In genomic region chr16:85662976-85663830, GRCh38 we compare ENCODE assay signal across 17 cellular contexts. TPM values are rescaled to one million over a fixed set of nuclear protein-coding genes. Genes with fewer than 3 reads are reported as not detected.
DNase-seq lines count a peak whose midpoint lies in the region; ATAC-seq, FAIRE-seq and TF ChIP-seq lines count a peak whose summit lies in the region.
"Had no signal": no experiment of that assay in that cellular context is flagged by ENCODE, and none has a peak within 500 bp of the region (broad histone marks: within the 10 kb centered on the region; RNA-seq: fewer than 3 reads in every experiment).

No MANE protein-coding gene starts in this region.

- H3K9me3 ChIP-seq in H1 (ENCODE audit: insufficient read depth in 2 of 2, low read depth in 1 of 2, low read length in 1 of 2), result no peaks in the 10 kb centered on the region
- no peaks in the 10 kb centered on the region for H3K9me3 ChIP-seq in neural cell (ENCODE audit: low read length)
- H3K9me3 ChIP-seq in gastrocnemius medialis, result no peaks in the 10 kb centered on the region
- H3K9me3 ChIP-seq in testis, result no peaks in the 10 kb centered on the region
- H3K9me3 ChIP-seq: SJCRH30 had no signal

- H3K23me2 ChIP-seq in H1 (ENCODE audit: low read depth, low read length), result no peaks in the 10 kb centered on the region

- H3K23ac ChIP-seq in H1 (ENCODE audit: insufficient read length), result no peak overlapping the region

- no peak overlapping the region for H2BK12ac ChIP-seq in H1 (ENCODE audit: low read depth, low read length)

- H3K36me3 ChIP-seq in H1 (ENCODE audit: control insufficient read depth in 2 of 4, insufficient read depth in 4 of 4, low read length in 3 of 4) (peaks cover 39 to 82% (median 67%) of the 10 kb centered on the region in 4 experiments), neural cell (ENCODE audit: insufficient read depth, low read length) (peaks cover 16% of the 10 kb centered on the region), gastrocnemius medialis (peaks cover 0 to 75% of the 10 kb centered on the region in 2 donors), testis (ENCODE audit: low read depth, missing control alignments) (no peaks in the 10 kb centered on the region)

- H2BK120ac ChIP-seq in H1 (replicated peaks; ENCODE audit: low read depth, low read length), result no peak overlapping the region

- POLR2A ChIA-PET in RWPE1 (lab: Yijun Ruan, JAX; ENCODE audit: low non-redundant PET) (no interaction called here), H1 (lab: Charles Lee; ENCODE audit: partially characterized antibody) (interaction anchor here (1.5 to 1.9 kb wide), 2 partner anchors 12 to 36 kb away, joined by 4 to 7 read pairs; no protein-coding TSS in a partner anchor)

- no peak for FAIRE-seq in H1 (lab: Jason Lieb, UNC)

- no peak overlapping the region for H2BK20ac ChIP-seq in H1 (ENCODE audit: low read length)

- H3K9me2 ChIP-seq in neural cell (ENCODE audit: insufficient read depth, low read length), result no peaks in the 10 kb centered on the region

- in situ Hi-C loops in gastrocnemius medialis (cut with MboI; ENCODE audit: low sequenced_read_pairs in 4 of 4), result loop anchor here in 1 of 4 donors (10.0 kb wide), 1 partner anchor 52 kb away; no protein-coding TSS in a partner anchor

- WGBS in H1 (ENCODE audit: extremely low coverage in 1 of 2, insufficient coverage in 1 of 2, insufficient read length in 1 of 2, insufficient replicate concordance in 2 of 2, low coverage in 1 of 2, low lambda C conversion rate in 2 of 2, missing lambda C conversion rate in 1 of 2), 2 experiments, result 93% methylated on average over 37 of the region's 38 CpGs; no CpG with 5 or more reads in 1 of the 2 experiments
- 93 to 96% methylated on average over 33 to 38 of the region's 38 CpGs for WGBS in testis, 2 donors

- no peak overlapping the region for H2AFZ ChIP-seq in H1 (ENCODE audit: low read length)
- H2AFZ ChIP-seq in neural cell (ENCODE audit: low read depth, low read length), result no peak overlapping the region

- H3F3A ChIP-seq in neural cell (ENCODE audit: insufficient read depth, low read length, poor library complexity, severe bottlenecking), result no peaks in the 10 kb centered on the region

- CTCF ChIA-PET in RWPE1 (lab: Yijun Ruan, JAX) (no interaction called here), H1 (lab: Charles Lee; ENCODE audit: partially characterized antibody) (interaction anchor here (1.2 to 16.9 kb wide), 3 partner anchors 13 to 55 kb away, joined by 4 to 248 read pairs (median 117); no protein-coding TSS in a partner anchor)

- no peak overlapping the region for H3K9ac ChIP-seq in H1 (replicated peaks in 1 of 4; ENCODE audit: extremely low read depth in 1 of 4, low read depth in 3 of 4, low read length in 3 of 4)
- no peak overlapping the region for H3K9ac ChIP-seq in neural cell (ENCODE audit: low read length)

- H4K91ac ChIP-seq in H1 (replicated peaks; ENCODE audit: insufficient read length, low read length), result no peak overlapping the region

- H3K4me3 ChIP-seq in H1 (ENCODE audit: extremely low read depth in 1 of 4, insufficient read depth in 2 of 4, low read depth in 3 of 4, low read length in 4 of 4) (no peak overlapping the region), neural cell (ENCODE audit: low read length) (no peak overlapping the region), gastrocnemius medialis (no peak overlapping the region), testis (no peak overlapping the region)
- H3K4me3 ChIP-seq: SJCRH30 had no signal

- TF ChIP-seq CTCF in RWPE1 (conservative IDR thresholded peaks at IDR 0.05; ENCODE audit: low read depth) (no peak), H1 (IDR thresholded peaks at IDR 0.05; ENCODE audit: control extremely low read depth in 1 of 3, insufficient read depth in 1 of 3, low read depth in 1 of 3, low read length in 3 of 3) (no peak), neural cell (IDR thresholded peaks at IDR 0.05; ENCODE audit: poor library complexity, severe bottlenecking) (no peak), gastrocnemius medialis (IDR thresholded peaks at IDR 0.05 in 4 of 5, conservative IDR thresholded peaks at IDR 0.05 in 1 of 5) (no peak), testis (IDR thresholded peaks at IDR 0.05) (no peak)

- TF ChIP-seq EP300 in H1 (IDR thresholded peaks at IDR 0.05; ENCODE audit: borderline replicate concordance in 1 of 2, low read depth in 2 of 2, low read length in 2 of 2) (no peak), neural cell (conservative IDR thresholded peaks at IDR 0.05; ENCODE audit: poor library complexity, severe bottlenecking) (no peak)

- H3K79me2 ChIP-seq in H1 (ENCODE audit: control insufficient read depth in 1 of 2, insufficient read depth in 2 of 2, low read length in 2 of 2) (no peaks in the 10 kb centered on the region), neural cell (replicated peaks; ENCODE audit: insufficient read depth, low read length) (no peaks in the 10 kb centered on the region)

- H4K8ac ChIP-seq in H1 (ENCODE audit: extremely low read depth, insufficient read depth, low read length), result peak overlapping the region; percentile 57; the same call in 1 of the 2 replicates

- H2BK15ac ChIP-seq in H1 (ENCODE audit: low read length), result no peak overlapping the region

- H3K4me2 ChIP-seq in H1 (ENCODE audit: insufficient read depth in 1 of 2, low read depth in 2 of 2, low read length in 2 of 2) (no peak overlapping the region), neural cell (ENCODE audit: low read length) (no peak overlapping the region)

- no peak overlapping the region for H3K56ac ChIP-seq in H1 (replicated peaks; ENCODE audit: insufficient read length, low read depth, low read length)

- H3K4me1 ChIP-seq in H1 (replicated peaks in 1 of 4; ENCODE audit: control insufficient read depth in 3 of 4, insufficient read depth in 4 of 4, low read length in 3 of 4) (no peaks in the 10 kb centered on the region; a peak in 1 of 7 replicates), gastrocnemius medialis (peaks cover 17 to 21% of the 10 kb centered on the region in 2 donors), testis (peaks cover 8% of the 10 kb centered on the region)
- H3K4me1 ChIP-seq: SJCRH30 had no signal

- TF ChIP-seq POLR2A in H1 (IDR thresholded peaks at IDR 0.05; ENCODE audit: control extremely low read depth in 1 of 2, low read depth in 2 of 2, low read length in 2 of 2), result no peak
- TF ChIP-seq POLR2A in gastrocnemius medialis (IDR thresholded peaks at IDR 0.05), result no peak
- no peak for TF ChIP-seq POLR2A in testis (IDR thresholded peaks at IDR 0.05)

- intact Hi-C loops in gastrocnemius medialis (cut with DNase I; ENCODE audit: low total_unique reads) (no loop called here), testis (cut with DNase I; ENCODE audit: low total_unique reads) (no loop called here)

- no peak overlapping the region for H4K5ac ChIP-seq in H1 (ENCODE audit: insufficient read length, low read depth, low read length)

- ATAC-seq in gastrocnemius medialis (no peak), GM19467 (IDR thresholded peaks at IDR 0.05; ENCODE audit: unreplicated experiment) (no peak), left lobe of liver (no peak)
- ATAC-seq: PC-3 had no signal

- no peak overlapping the region for H3K14ac ChIP-seq in H1 (ENCODE audit: insufficient read length)

- no peak for DNase-seq in RWPE1 (ENCODE audit: low spot score)
- DNase-seq in H1 (ENCODE audit: low read depth in 1 of 2, low spot score in 2 of 2), result no peak
- DNase-seq in gastrocnemius medialis, result no peak
- DNase-seq in activated naive CD4-positive, alpha-beta T cell (lab: John Stamatoyannopoulos, UW), result no peak
- DNase-seq in testis, result no peak
- DNase-seq in left lobe of liver (ENCODE audit: low spot score), result no peak
- DNase-seq: AML-193, HCEC 1CT, KBM-7, NCI-H187, NCI-H510A treated with DMSO at 0.1 percent for 48 hours, NCI-H774, PC-3 had no signal

- H3K27me3 ChIP-seq in H1 (replicated peaks in 1 of 4; ENCODE audit: control insufficient read depth in 3 of 4, extremely low read depth in 1 of 4, insufficient read depth in 3 of 4, low read length in 3 of 4) (no peaks in the 10 kb centered on the region), neural cell (ENCODE audit: insufficient read depth, low read depth, low read length) (no peaks in the 10 kb centered on the region), gastrocnemius medialis (no peaks in the 10 kb centered on the region), testis (no peaks in the 10 kb centered on the region)
- H3K27me3 ChIP-seq: SJCRH30 had no signal

- peaks cover 3% of the 10 kb centered on the region for H3K79me1 ChIP-seq in H1 (ENCODE audit: low read depth, low read length)

- TF ChIP-seq RAD21 in H1 (IDR thresholded peaks at IDR 0.05 in 1 of 2, conservative IDR thresholded peaks at IDR 0.05 in 1 of 2; ENCODE audit: low read depth in 2 of 2, low read length in 2 of 2), result no peak
- TF ChIP-seq RAD21 in neural cell (conservative IDR thresholded peaks at IDR 0.05), result no peak

- H3K27ac ChIP-seq in RWPE1 (peak overlapping the region; percentile 18), H1 (ENCODE audit: low read depth, low read length) (no peak overlapping the region), neural cell (ENCODE audit: low read length) (peak overlapping the region; percentile 16), gastrocnemius medialis (peak overlapping the region; percentile 24 to 54 (median 40)), testis (no peak overlapping the region)
- H3K27ac ChIP-seq: C4-2B, SJCRH30 had no signal

- peaks cover 10 to 37% of the 10 kb centered on the region in 2 experiments for H4K20me1 ChIP-seq in H1 (replicated peaks in 1 of 2; ENCODE audit: control insufficient read depth in 1 of 2, insufficient read depth in 2 of 2, low read length in 2 of 2)
- no peaks in the 10 kb centered on the region for H4K20me1 ChIP-seq in neural cell (ENCODE audit: insufficient read depth)

- no peak overlapping the region for H3K18ac ChIP-seq in H1 (ENCODE audit: extremely low read depth, low read length)

- no peak overlapping the region for H2AK5ac ChIP-seq in H1 (ENCODE audit: low read depth, low read length)

- no peak overlapping the region for H2BK5ac ChIP-seq in H1 (ENCODE audit: low read depth, low read length)

- no peak overlapping the region for H3K4ac ChIP-seq in H1 (replicated peaks; ENCODE audit: insufficient read length, low read depth, low read length)

RNA-seq across cellular contexts. Expression of gene GINS2, which starts 25.6 kb away (rescaled TPM):
- total RNA-seq in H1 (2021; fragmentation: NEBNext Ultra II Directional; extraction: Animal tissue kit (Norgen Biotek cat#: 25700)), result 51.4 and 59.1 TPM in 2 replicates
- polyA plus RNA-seq in H1 (2011; rRNA removed) (22.5 and 29.4 TPM in 2 replicates), neural cell (6.1 and 9.2 TPM in 2 replicates), testis (ENCODE audit: insufficient read depth, low read depth, low replicate concordance) (11.8 TPM)
- polyA plus RNA-seq in H1 (2011; cell fraction: cytosol; rRNA removed), result 31.5 TPM
- polyA plus RNA-seq in H1 (2011; cell fraction: nucleus; rRNA removed), result 18.3 TPM
- 34.6 to 46.9 TPM (median 38.3 TPM) in 4 replicates for polyA plus RNA-seq in H1 (2012, experiment 1 of 2)
- 17.0 TPM for polyA plus RNA-seq in H1 (2012, experiment 2 of 2)
- 28.2 TPM for polyA plus RNA-seq in H1 (2013, experiment 1 of 2)
- polyA plus RNA-seq in H1 (2013, experiment 2 of 2), result 28.2 TPM
- 24.8 and 29.1 TPM in 2 replicates for polyA minus RNA-seq in H1 (2011; rRNA and poly(A)+ RNA removed)
- 14.1 TPM for polyA minus RNA-seq in H1 (2011; cell fraction: cytosol; rRNA and poly(A)+ RNA removed)
- polyA minus RNA-seq in H1 (2011; cell fraction: nucleus; rRNA and poly(A)+ RNA removed), result 18.6 TPM
- 4.3 and 4.4 TPM in 2 replicates for polyA minus RNA-seq in neural cell
- total RNA-seq in gastrocnemius medialis (1 to 10 TPM in 2 of 4 donors, under 1 TPM in 1, not detected in 1; 0.33 to 1.6 (median 1.6) TPM), testis (10 to 100 TPM in 1 of 2 donors, 1 to 10 TPM in 1; 8.9 to 13.8 TPM), left lobe of liver (0.88 TPM)

RNA-seq across cellular contexts. Expression of gene GSE1, which starts 50.1 kb away (rescaled TPM):
- 65.6 and 66.2 TPM in 2 replicates for total RNA-seq in H1 (2021; fragmentation: NEBNext Ultra II Directional; extraction: Animal tissue kit (Norgen Biotek cat#: 25700))
- 26.0 and 40.0 TPM in 2 replicates for polyA plus RNA-seq in H1 (2011; rRNA removed)
- 26.5 TPM for polyA plus RNA-seq in H1 (2011; cell fraction: cytosol; rRNA removed)
- 123 TPM for polyA plus RNA-seq in H1 (2011; cell fraction: nucleus; rRNA removed)
- polyA plus RNA-seq in H1 (2012, experiment 1 of 2), result 42.4 to 51.0 TPM (median 44.8 TPM) in 4 replicates
- 18.4 TPM for polyA plus RNA-seq in H1 (2012, experiment 2 of 2)
- 30.0 TPM for polyA plus RNA-seq in H1 (2013, experiment 1 of 2)
- 30.1 TPM for polyA plus RNA-seq in H1 (2013, experiment 2 of 2)
- 35.8 and 37.6 TPM in 2 replicates for polyA minus RNA-seq in H1 (2011; rRNA and poly(A)+ RNA removed)
- polyA minus RNA-seq in H1 (2011; cell fraction: cytosol; rRNA and poly(A)+ RNA removed), result 76.6 TPM
- 93.7 TPM for polyA minus RNA-seq in H1 (2011; cell fraction: nucleus; rRNA and poly(A)+ RNA removed)
- polyA plus RNA-seq in neural cell, result 35.6 and 38.3 TPM in 2 replicates
- polyA minus RNA-seq in neural cell, result 65.7 and 89.0 TPM in 2 replicates
- total RNA-seq in gastrocnemius medialis, result 10 to 100 TPM; 45.1 to 89.3 (median 71.3) TPM
- 100 to 1,000 TPM; 188 to 212 TPM for total RNA-seq in testis
- polyA plus RNA-seq in testis (ENCODE audit: insufficient read depth, low read depth, low replicate concordance), result 49.9 TPM
- total RNA-seq in left lobe of liver, result 38.3 TPM

Comparison
In these comparisons a context has a peak if more than half of its experiments do, and no peak if none do; other contexts are left out.
1. H3K27ac ChIP-seq: peak in RWPE1 (single experiment), neural cell (single experiment) and gastrocnemius medialis (4 of 4); none in H1 (single experiment) and testis (0 of 2).